In genomic region chr10:131310054-131310903, GRCh38 we compare ENCODE assay signal across 8 cellular contexts. TPM values are rescaled to one million over a fixed set of nuclear protein-coding genes. Genes with fewer than 3 reads are reported as not detected.
DNase-seq lines count a peak whose midpoint lies in the region; ATAC-seq, FAIRE-seq and TF ChIP-seq lines count a peak whose summit lies in the region.

No MANE protein-coding gene starts in this region.

- no TSS peak for BruUV-seq in HCT116 (replicated peaks; lab: Mats Ljungman, UMichigan)

- peak overlapping the region; percentile 23 to 64 (median 42) for H3K4me3 Mint-ChIP-seq in CD4-positive, CD25-positive, alpha-beta regulatory T cell
- peak overlapping the region; percentile 37 for H3K4me3 Mint-ChIP-seq in activated T-helper 17 cell treated with anti-CD3 and anti-CD28 coated beads, Interleukin-2, amount 50 U/mL, for 72 hours

- no peaks in the 10 kb centered on the region for H3K36me3 ChIP-seq in CD4-positive, CD25-positive, alpha-beta regulatory T cell (ENCODE audit: control insufficient read depth, insufficient read depth, low read length)
- H3K36me3 ChIP-seq in HCT116 (ENCODE audit: control insufficient read depth in 1 of 2, insufficient read depth in 2 of 2, low read length in 2 of 2) = no peaks in the 10 kb centered on the region

- peaks cover 48% of the 10 kb centered on the region for H3K27me3 Mint-ChIP-seq in CD4-positive, CD25-positive, alpha-beta regulatory T cell
- H3K27me3 Mint-ChIP-seq in activated T-helper 17 cell treated with anti-CD3 and anti-CD28 coated beads, Interleukin-2, amount 50 U/mL, for 72 hours = peaks cover 31% of the 10 kb centered on the region

- H3K27ac Mint-ChIP-seq in CD4-positive, CD25-positive, alpha-beta regulatory T cell = no peak overlapping the region
- H3K27ac Mint-ChIP-seq in activated T-helper 17 cell treated with anti-CD3 and anti-CD28 coated beads, Interleukin-2, amount 50 U/mL, for 72 hours = no peak overlapping the region

- H3K79me2 ChIP-seq in HCT116 (ENCODE audit: insufficient read depth, low read length) = no peaks in the 10 kb centered on the region

- no peaks in the 10 kb centered on the region for H3K36me3 Mint-ChIP-seq in CD4-positive, CD25-positive, alpha-beta regulatory T cell
- H3K36me3 Mint-ChIP-seq in activated T-helper 17 cell treated with anti-CD3 and anti-CD28 coated beads, Interleukin-2, amount 50 U/mL, for 72 hours (ENCODE audit: low read depth) = no peaks in the 10 kb centered on the region

- H3K27ac ChIP-seq in CD4-positive, CD25-positive, alpha-beta regulatory T cell (ENCODE audit: insufficient read depth, low read length, poor library complexity, severe bottlenecking) = no peak overlapping the region
- no peak overlapping the region for H3K27ac ChIP-seq in HCT116 (ENCODE audit: low read depth, low read length)

- POLR2A ChIA-PET in HCT116 (lab: Charles Lee) = no interaction called here

- no peaks in the 10 kb centered on the region for H3K9me3 ChIP-seq in CD4-positive, CD25-positive, alpha-beta regulatory T cell (ENCODE audit: control insufficient read depth in 2 of 2, low read length in 2 of 2)
- no peaks in the 10 kb centered on the region for H3K9me3 ChIP-seq in HCT116 (ENCODE audit: control insufficient read depth in 1 of 2, insufficient read depth in 1 of 2, low read depth in 1 of 2, low read length in 2 of 2)

- no peak overlapping the region for H3K4me2 ChIP-seq in HCT116 (ENCODE audit: low read length)

- TF ChIP-seq CTCF in HCT116 (IDR thresholded peaks at IDR 0.05 in 2 of 3, conservative IDR thresholded peaks at IDR 0.05 in 1 of 3; ENCODE audit: borderline replicate concordance in 1 of 3, insufficient read depth in 1 of 3, low read depth in 2 of 3, low read length in 2 of 3) = 0 out of 6 replicates have a peak, but pooled peaks of 2 of the 3 experiments have one; percentile 11 to 16

- intact Hi-C loops in HCT116 (cut with micrococcal nuclease) = no loop called here

- DNase-seq in CD4-positive, CD25-positive, alpha-beta regulatory T cell = no peak
- DNase-seq in HCT116 (ENCODE audit: low read depth, low spot score) = no peak
- peak; percentile 10 for DNase-seq in left kidney (ENCODE audit: low read depth, low spot score)
- no peak for DNase-seq in stimulated activated CD4-positive, alpha-beta T cell treated with anti-CD3 and anti-CD28 coated beads, Interleukin-4, amount 100 ng/mL, for 24 hours
- DNase-seq in RCC 7860 (ENCODE audit: low spot score) = no peak
- no peak for DNase-seq in NCI-H1694 treated with DMSO at 0.1 percent for 48 hours (lab: John Stamatoyannopoulos, UW)

- CTCF ChIA-PET in HCT116 (lab: Charles Lee) = no interaction called here

- no peak for ATAC-seq in CD4-positive, CD25-positive, alpha-beta regulatory T cell (ENCODE audit: low read depth in 2 of 2)
- ATAC-seq in HCT116 (no peak), GM18909 (IDR thresholded peaks at IDR 0.05; ENCODE audit: poor library complexity, unreplicated experiment) (no peak)
- ATAC-seq in activated T-helper 17 cell treated with anti-CD3 and anti-CD28 coated beads, Interleukin-2, amount 50 U/mL, for 72 hours (replicated peaks) = no peak

- no peaks in the 10 kb centered on the region for H4K20me1 ChIP-seq in HCT116 (ENCODE audit: insufficient read depth)

- TF ChIP-seq RAD21 in HCT116 (IDR thresholded peaks at IDR 0.05; ENCODE audit: low read depth) = 0 out of 2 replicates have a peak, but pooled peaks have one; percentile 4

- H3K9me3 Mint-ChIP-seq in CD4-positive, CD25-positive, alpha-beta regulatory T cell = no peaks in the 10 kb centered on the region
- H3K9me3 Mint-ChIP-seq in activated T-helper 17 cell treated with anti-CD3 and anti-CD28 coated beads, Interleukin-2, amount 50 U/mL, for 72 hours = no peaks in the 10 kb centered on the region

- peaks cover 9% of the 10 kb centered on the region for H3K27me3 ChIP-seq in CD4-positive, CD25-positive, alpha-beta regulatory T cell (ENCODE audit: control insufficient read depth, insufficient read depth, low read length)
- H3K27me3 ChIP-seq in HCT116 (ENCODE audit: insufficient read depth, low read length) = no peaks in the 10 kb centered on the region; the same call in 1 of the 2 replicates

- no peak for TF ChIP-seq POLR2A in HCT116 (IDR thresholded peaks at IDR 0.05; ENCODE audit: borderline replicate concordance, extremely low read depth, insufficient read depth, insufficient read length)

- FAIRE-seq in RCC 7860 (lab: Jason Lieb, UNC) = no peak

- H3K4me1 Mint-ChIP-seq in CD4-positive, CD25-positive, alpha-beta regulatory T cell = peaks cover 0 to 10% (median 3%) of the 10 kb centered on the region in 4 donors
- H3K4me1 Mint-ChIP-seq in activated T-helper 17 cell treated with anti-CD3 and anti-CD28 coated beads, Interleukin-2, amount 50 U/mL, for 72 hours = no peaks in the 10 kb centered on the region

- no peaks in the 10 kb centered on the region for H3K9me2 ChIP-seq in HCT116 (ENCODE audit: insufficient read depth)

- RAD21 ChIA-PET in HCT116 (lab: Charles Lee; ENCODE audit: low non-redundant PET in 1 of 2, low total read pairs in 2 of 2, uncharacterized antibody in 2 of 2, unreplicated experiment in 2 of 2) = no interaction called here

- H2AFZ ChIP-seq in HCT116 (ENCODE audit: low read depth, low read length, poor library complexity, severe bottlenecking) = no peak overlapping the region

- H3K4me3 ChIP-seq in CD4-positive, CD25-positive, alpha-beta regulatory T cell (ENCODE audit: low read depth, low read length) = no peak overlapping the region
- H3K4me3 ChIP-seq in HCT116 (replicated peaks in 1 of 2; ENCODE audit: low read depth in 1 of 2, low read length in 2 of 2) = no peak overlapping the region

- no peak overlapping the region for H3K9ac ChIP-seq in HCT116 (ENCODE audit: low read length)

- H3K4me1 ChIP-seq in CD4-positive, CD25-positive, alpha-beta regulatory T cell (ENCODE audit: control insufficient read depth, insufficient read depth, low read length, poor library complexity, severe bottlenecking) = peaks cover 5% of the 10 kb centered on the region
- H3K4me1 ChIP-seq in HCT116 (ENCODE audit: control insufficient read depth in 1 of 2, insufficient read depth in 2 of 2, low read length in 2 of 2) = no peaks in the 10 kb centered on the region

TF ChIP-seq in HCT116, 20 proteins besides CTCF, POLR2A, EP300 and RAD21:
- TF ChIP-seq POLR2AphosphoS5 (IDR thresholded peaks at IDR 0.05; ENCODE audit: low read depth, low read length) = no peak
- TF ChIP-seq FOSL1 (IDR thresholded peaks at IDR 0.05; ENCODE audit: low read depth) = no peak
- TF ChIP-seq SP1 (IDR thresholded peaks at IDR 0.05; ENCODE audit: low read depth) = no peak
- no peak for TF ChIP-seq YY1 (IDR thresholded peaks at IDR 0.05; ENCODE audit: extremely low read depth, insufficient replicate concordance, low read depth, low read length)
- TF ChIP-seq ZFX (IDR thresholded peaks at IDR 0.05) = no peak
- no peak for TF ChIP-seq TCF7L2 (IDR thresholded peaks at IDR 0.05; ENCODE audit: borderline replicate concordance, extremely low read depth, insufficient read depth, insufficient read length)
- TF ChIP-seq ZBTB33 (IDR thresholded peaks at IDR 0.05; ENCODE audit: extremely low read depth, insufficient replicate concordance, low read length) = no peak
- no peak for TF ChIP-seq CEBPB (IDR thresholded peaks at IDR 0.05; ENCODE audit: low read depth)
- TF ChIP-seq EGR1 (IDR thresholded peaks at IDR 0.05; ENCODE audit: low read depth) = no peak
- TF ChIP-seq EZH2phosphoT487 (IDR thresholded peaks at IDR 0.05; ENCODE audit: borderline replicate concordance) = no peak
- TF ChIP-seq MAX (IDR thresholded peaks at IDR 0.05) = no peak
- no peak for TF ChIP-seq JUND (IDR thresholded peaks at IDR 0.05)

RNA-seq across cellular contexts. Expression of gene TCERG1L, which starts 1.2 kb away (rescaled TPM):
- not detected for total RNA-seq in CD4-positive, CD25-positive, alpha-beta regulatory T cell
- not detected for polyA plus RNA-seq in CD4-positive, CD25-positive, alpha-beta regulatory T cell
- total RNA-seq in HCT116 (2021; ENCODE audit: unreplicated experiment) = not detected
- polyA plus RNA-seq in HCT116 (2012) = not detected in 2 replicates
- under 1 TPM in 1 of 2 donors, not detected in 1; 0.05 TPM for total RNA-seq in activated T-helper 17 cell treated with anti-CD3 and anti-CD28 coated beads, Interleukin-2, amount 50 U/mL, for 72 hours
